ENCODE assay signal across 11 cellular contexts in the genomic region with DNA sequence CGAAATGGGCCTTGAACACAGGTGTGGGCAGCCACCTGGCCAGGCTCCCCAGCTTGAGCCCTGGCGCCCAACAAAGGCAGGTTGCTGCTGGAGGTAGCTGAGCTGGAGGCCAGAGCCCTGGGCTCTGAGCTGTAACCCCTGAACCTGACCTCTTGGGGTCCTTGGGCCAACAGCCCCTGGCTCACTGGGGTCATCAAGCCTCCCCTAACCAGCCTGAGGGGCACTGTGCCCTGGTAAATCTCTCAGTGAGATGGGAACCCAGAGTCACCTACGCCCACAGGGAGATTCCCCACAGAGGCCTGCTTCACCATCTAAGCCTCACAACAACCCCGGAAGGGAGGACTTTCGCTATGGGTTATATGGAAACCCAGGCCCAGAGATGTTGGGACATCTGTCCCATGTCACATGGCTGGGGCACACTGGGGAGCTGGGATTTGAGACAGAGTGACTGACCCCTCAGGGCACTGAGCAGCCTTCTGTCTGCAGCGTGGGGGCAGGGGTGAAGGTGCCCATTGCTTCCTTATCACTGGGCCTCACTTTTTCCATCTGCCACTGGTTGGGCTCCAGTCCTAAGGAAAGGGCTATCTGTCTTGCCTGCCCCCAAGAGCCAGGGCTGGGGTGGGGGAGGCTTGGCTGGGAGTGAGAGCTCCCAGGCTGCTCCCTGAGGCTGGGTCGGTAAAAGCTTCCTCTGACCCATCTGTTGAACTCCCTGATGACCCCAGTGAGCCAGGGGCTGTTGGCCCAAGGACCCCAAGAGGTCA. TPM values are rescaled to one million over a fixed set of nuclear protein-coding genes. Genes with fewer than 3 reads are reported as not detected.
A peak's percentile ranks its signal among the peaks of the same experiment; 100 is the strongest.
DNase-seq lines count a peak whose midpoint lies in the region; ATAC-seq, FAIRE-seq and TF ChIP-seq lines count a peak whose summit lies in the region.
"Had no signal": no experiment of that assay in that cellular context is flagged by ENCODE, and none has a peak within 500 bp of the region (broad histone marks: within the 10 kb centered on the region; RNA-seq: fewer than 3 reads in every experiment).

No MANE protein-coding gene starts in this region.

- TF ChIP-seq CTCF in GM06990 (IDR thresholded peaks at IDR 0.05; ENCODE audit: insufficient read depth, low read length, poor library complexity, severe bottlenecking): no peak
- no peak for TF ChIP-seq CTCF in Peyer's patch (IDR thresholded peaks at IDR 0.05)
- TF ChIP-seq CTCF in foreskin fibroblast (IDR thresholded peaks at IDR 0.05; ENCODE audit: low read depth, low read length): no peak

- H3K27ac ChIP-seq in Peyer's patch: peak overlapping the region; percentile 76 to 95 (median 92)
- peak overlapping the region; percentile 15 to 96 for H3K27ac ChIP-seq in small intestine (ENCODE audit: low read depth in 1 of 2, low read length in 1 of 2)

- H3K27ac Mint-ChIP-seq in activated naive CD8-positive, alpha-beta T cell treated with anti-CD3 and anti-CD28 coated beads, Interleukin-2, amount 50 U/mL, for 24 hours: peak overlapping the region; percentile 91

- H3K4me3 Mint-ChIP-seq in activated naive CD8-positive, alpha-beta T cell treated with anti-CD3 and anti-CD28 coated beads, Interleukin-2, amount 50 U/mL, for 24 hours: peak overlapping the region; percentile 73

- peaks cover 87% of the 10 kb centered on the region for H3K4me1 Mint-ChIP-seq in activated naive CD8-positive, alpha-beta T cell treated with anti-CD3 and anti-CD28 coated beads, Interleukin-2, amount 50 U/mL, for 24 hours

- no peaks in the 10 kb centered on the region for H3K9me3 Mint-ChIP-seq in activated naive CD8-positive, alpha-beta T cell treated with anti-CD3 and anti-CD28 coated beads, Interleukin-2, amount 50 U/mL, for 24 hours

- H3K4me1 ChIP-seq in Peyer's patch (peaks cover 0 to 65% (median 44%) of the 10 kb centered on the region in 4 donors), small intestine (ENCODE audit: control insufficient read depth in 2 of 2, insufficient read depth in 1 of 2, low read depth in 1 of 2, low read length in 1 of 2) (peaks cover 0 to 3% of the 10 kb centered on the region in 2 donors)

- DNase-seq in GM06990 (ENCODE audit: extremely low read depth, insufficient read length) (peak; percentile 70), Peyer's patch (peak in 2 of 3 donors; percentile 47 to 48), small intestine (no peak), SIG-M5 treated with dmso at 0.1 percent for 504 hours (lab: John Stamatoyannopoulos, UW; ENCODE audit: unreplicated experiment) (no peak), foreskin fibroblast (no peak), SIG-M5 (lab: John Stamatoyannopoulos, UW) (no peak)
- DNase-seq in activated naive CD8-positive, alpha-beta T cell treated with anti-CD3 and anti-CD28 coated beads, Interleukin-2, amount 50 U/mL, for 24 hours: peak; percentile 58
- DNase-seq: cerebellar nuclear complex, Kasumi-1 had no signal

- H3K27me3 Mint-ChIP-seq in activated naive CD8-positive, alpha-beta T cell treated with anti-CD3 and anti-CD28 coated beads, Interleukin-2, amount 50 U/mL, for 24 hours: no peaks in the 10 kb centered on the region

- no peaks in the 10 kb centered on the region for H3K27me3 ChIP-seq in GM06990 (replicated peaks; ENCODE audit: control insufficient read depth, insufficient read depth, low read length)
- no peaks in the 10 kb centered on the region for H3K27me3 ChIP-seq in Peyer's patch
- H3K27me3 ChIP-seq in small intestine (ENCODE audit: control insufficient read depth in 2 of 2, insufficient read depth in 2 of 2, low read length in 2 of 2): no peaks in the 10 kb centered on the region

- FAIRE-seq in small intestine (lab: Jason Lieb, UNC): no peak

- H3K4me3 ChIP-seq in GM06990 (replicated peaks; ENCODE audit: low read depth, low read length) (peak overlapping the region; percentile 61), Peyer's patch (peak overlapping the region in 1 of 4 donors; percentile 36), small intestine (ENCODE audit: low read depth in 1 of 2, low read length in 2 of 2) (no peak overlapping the region), foreskin fibroblast (ENCODE audit: low read depth in 1 of 2, low read length in 2 of 2) (no peak overlapping the region)

- peak; percentile 3 for ATAC-seq in activated naive CD8-positive, alpha-beta T cell treated with anti-CD3 and anti-CD28 coated beads, Interleukin-2, amount 50 U/mL, for 24 hours
- ATAC-seq in GM18517 (IDR thresholded peaks at IDR 0.05; ENCODE audit: unreplicated experiment): no peak
- ATAC-seq: right cardiac atrium had no signal

- H3K36me3 Mint-ChIP-seq in activated naive CD8-positive, alpha-beta T cell treated with anti-CD3 and anti-CD28 coated beads, Interleukin-2, amount 50 U/mL, for 24 hours (ENCODE audit: low read depth): peaks cover 3% of the 10 kb centered on the region

- no peak for TF ChIP-seq POLR2A in Peyer's patch (IDR thresholded peaks at IDR 0.05)

- 82 to 91% (median 90%) methylated on average over 7 of the region's 7 CpGs for WGBS in small intestine, 3 donors

- H3K36me3 ChIP-seq in GM06990 (ENCODE audit: control insufficient read depth, insufficient read depth, low read length): peaks cover 7% of the 10 kb centered on the region
- no peaks in the 10 kb centered on the region for H3K36me3 ChIP-seq in Peyer's patch
- no peaks in the 10 kb centered on the region for H3K36me3 ChIP-seq in small intestine (ENCODE audit: control insufficient read depth in 2 of 2, insufficient read depth in 2 of 2, low read length in 2 of 2)

- H3K9me3 ChIP-seq in Peyer's patch: no peaks in the 10 kb centered on the region
- H3K9me3 ChIP-seq in small intestine (ENCODE audit: control insufficient read depth, low read depth): no peaks in the 10 kb centered on the region

RNA-seq across cellular contexts. Expression of a gene that starts 59.1 kb away (rescaled TPM):
- total RNA-seq in Peyer's patch: 10 to 100 TPM; 13.7 to 59.4 (median 35.5) TPM
- polyA plus RNA-seq in small intestine: 10 to 100 TPM in 1 of 3 donors, 1 to 10 TPM in 2; 1.1 to 11.8 (median 3.8) TPM

Comparison
In these comparisons a context has a peak if more than half of its experiments do, and no peak if none do; other contexts are left out.
1. DNase-seq: peak in GM06990 (single experiment), Peyer's patch (2 of 3) and activated naive CD8-positive, alpha-beta T cell treated with anti-CD3 and anti-CD28 coated beads, Interleukin-2, amount 50 U/mL, for 24 hours (single experiment); none in small intestine (single experiment), SIG-M5 treated with dmso at 0.1 percent for 504 hours (single experiment), foreskin fibroblast (0 of 2) and SIG-M5 (single experiment).